ENCODE assay signal across 8 cellular contexts in the genomic region with DNA sequence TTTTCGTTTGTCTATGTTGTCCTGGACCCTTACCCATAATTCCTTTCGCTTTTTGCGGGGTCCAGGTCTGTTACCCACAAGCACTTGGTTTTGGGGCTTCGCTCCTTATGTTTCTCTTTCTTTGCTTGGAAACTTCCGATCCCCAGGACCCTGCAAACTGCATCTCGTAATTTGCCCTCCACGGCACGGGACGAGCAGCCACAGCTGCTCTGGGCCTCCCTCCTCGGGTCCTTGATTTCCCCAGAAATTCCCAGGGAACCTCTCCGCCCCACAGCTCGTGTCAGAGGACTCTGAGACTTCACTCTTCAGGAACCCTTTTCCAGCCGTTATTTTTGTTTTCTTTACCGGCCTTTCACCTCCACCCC. TPM values are rescaled to one million over a fixed set of nuclear protein-coding genes. Genes with fewer than 3 reads are reported as not detected.
DNase-seq lines count a peak whose midpoint lies in the region; TF ChIP-seq lines count a peak whose summit lies in the region.

No MANE protein-coding gene starts in this region.

- H3K27ac ChIP-seq in OCI-LY7 (ENCODE audit: low read depth, low read length, poor library complexity, severe bottlenecking): peak overlapping the region; percentile 68
- peak overlapping the region; percentile 69 for H3K27ac ChIP-seq in epithelial cell of prostate

- BruUV-seq in Caco-2 (replicated peaks; lab: Mats Ljungman, UMichigan) (no TSS peak), OCI-LY7 (replicated peaks; lab: Mats Ljungman, UMichigan) (no TSS peak)

- peaks cover 17% of the 10 kb centered on the region for H3K4me1 Mint-ChIP-seq in Caco-2 (ENCODE audit: low read depth, unreplicated experiment)
- peaks cover 27% of the 10 kb centered on the region for H3K4me1 Mint-ChIP-seq in osteocyte (ENCODE audit: unreplicated experiment)

- TF ChIP-seq CTCF in Caco-2 (IDR thresholded peaks at IDR 0.05; ENCODE audit: insufficient read depth in 1 of 2, low read depth in 1 of 2, low read length in 1 of 2, severe bottlenecking in 1 of 2, unreplicated experiment in 1 of 2): no peak
- 0 out of 2 replicates have a peak, but pooled peaks have one; percentile 8 for TF ChIP-seq CTCF in OCI-LY7 (conservative IDR thresholded peaks at IDR 0.05; ENCODE audit: low read length)
- no peak for TF ChIP-seq CTCF in osteocyte (IDR thresholded peaks at IDR 0.05)
- TF ChIP-seq CTCF in GM10266 (IDR thresholded peaks at IDR 0.05; ENCODE audit: control insufficient read depth, insufficient read depth, low read depth, missing control alignments): no peak

- peak overlapping the region; percentile 100 for H3K4me2 ChIP-seq in OCI-LY7 (ENCODE audit: low read length)

- intact Hi-C loops in Caco-2 (cut with micrococcal nuclease; ENCODE audit: unreplicated experiment) (loop anchor here (1.0 to 2.0 kb wide), 3 partner anchors 11 to 33 kb away; partner anchors contain the start of genes C19orf73, NTF4 and PPFIA3), OCI-LY7 (cut with micrococcal nuclease; ENCODE audit: unreplicated experiment) (no loop called here)

- H3K36me3 ChIP-seq in Caco-2 (ENCODE audit: control insufficient read depth, insufficient read depth, low read length) (no peaks in the 10 kb centered on the region), OCI-LY7 (ENCODE audit: insufficient read depth, low read length) (peaks cover 46% of the 10 kb centered on the region)

- no peaks in the 10 kb centered on the region for H3K9me2 ChIP-seq in OCI-LY7 (ENCODE audit: insufficient read depth, low read length)

- H3K27me3 ChIP-seq in Caco-2 (replicated peaks; ENCODE audit: control insufficient read depth, insufficient read depth, low read length): no peaks in the 10 kb centered on the region

- H3K27ac Mint-ChIP-seq in Caco-2 (ENCODE audit: unreplicated experiment) (peak overlapping the region; percentile 78), osteocyte (ENCODE audit: unreplicated experiment) (peak overlapping the region; percentile 92)

- H3K9me3 Mint-ChIP-seq in Caco-2 (ENCODE audit: unreplicated experiment) (no peaks in the 10 kb centered on the region), osteocyte (ENCODE audit: unreplicated experiment) (no peaks in the 10 kb centered on the region)

- peaks cover 52% of the 10 kb centered on the region for H3K79me2 ChIP-seq in OCI-LY7 (ENCODE audit: insufficient read depth, low read depth, low read length)

- H3K36me3 Mint-ChIP-seq in Caco-2 (ENCODE audit: insufficient read depth, unreplicated experiment): peaks cover 60% of the 10 kb centered on the region
- peaks cover 14% of the 10 kb centered on the region for H3K36me3 Mint-ChIP-seq in osteocyte (ENCODE audit: unreplicated experiment)

- DNase-seq in Caco-2 (no peak), OCI-LY7 (ENCODE audit: low spot score) (no peak), epithelial cell of prostate (ENCODE audit: low read depth, low spot score) (no peak), osteocyte (ENCODE audit: extremely low spot score, unreplicated experiment) (no peak), NCI-H146 (lab: John Stamatoyannopoulos, UW) (no peak), NCI-H2107 treated with DMSO at 0.1 percent for 48 hours (lab: John Stamatoyannopoulos, UW; ENCODE audit: unreplicated experiment) (no peak), GM10266 (ENCODE audit: extremely low spot score) (no peak)
- no peak for DNase-seq in stimulated activated CD4-positive, alpha-beta T cell treated with anti-CD3 and anti-CD28 coated beads, Interleukin-4, amount 100 ng/mL, for 1 hour

- H3K4me1 ChIP-seq in Caco-2 (0 out of 2 replicates have a peak, but pooled peaks cover 7% of the 10 kb centered on the region), OCI-LY7 (ENCODE audit: insufficient read depth, low read length, poor library complexity, severe bottlenecking) (peaks cover 21% of the 10 kb centered on the region)

- POLR2A ChIA-PET in Caco-2 (lab: Charles Lee): no interaction called here
- POLR2A ChIA-PET in OCI-LY7 (lab: Charles Lee): no interaction called here

- peak overlapping the region; percentile 33; the same call in 1 of the 2 replicates for H2AFZ ChIP-seq in OCI-LY7 (ENCODE audit: low read length)

- H3K9me3 ChIP-seq in Caco-2: no peaks in the 10 kb centered on the region
- no peaks in the 10 kb centered on the region for H3K9me3 ChIP-seq in OCI-LY7 (ENCODE audit: low read length)

- H3K4me3 Mint-ChIP-seq in Caco-2 (ENCODE audit: unreplicated experiment) (peak overlapping the region; percentile 92), osteocyte (ENCODE audit: unreplicated experiment) (peak overlapping the region; percentile 95)

- H3K27me3 Mint-ChIP-seq in Caco-2 (ENCODE audit: insufficient read depth, unreplicated experiment): no peaks in the 10 kb centered on the region
- H3K27me3 Mint-ChIP-seq in osteocyte (ENCODE audit: unreplicated experiment): no peaks in the 10 kb centered on the region

- H3K4me3 ChIP-seq in Caco-2 (ENCODE audit: low read depth, low read length) (peak overlapping the region; percentile 71), OCI-LY7 (ENCODE audit: low read depth, low read length, poor library complexity, severe bottlenecking) (peak overlapping the region; percentile 98)

- CTCF ChIA-PET in Caco-2 (lab: Charles Lee) (no interaction called here), OCI-LY7 (lab: Charles Lee; ENCODE audit: unreplicated experiment) (no interaction called here)

- peaks cover 24% of the 10 kb centered on the region for H4K20me1 ChIP-seq in OCI-LY7 (ENCODE audit: insufficient read depth, low read length)

RNA-seq across cellular contexts. Expression of gene SNRNP70, which starts 0.6 kb away (rescaled TPM):
- total RNA-seq in Caco-2 (2022) (251 and 259 TPM in 2 replicates), OCI-LY7 (2022) (181 and 198 TPM in 2 replicates), osteocyte (277 and 286 TPM in 2 replicates)
- total RNA-seq in OCI-LY7 (2014; rRNA removed; shearing (Covaris generic)): 392 and 446 TPM in 2 replicates

RNA-seq across cellular contexts. Expression of gene KCNA7, which starts 13.4 kb away (rescaled TPM):
- total RNA-seq in Caco-2 (2022) (1.1 and 1.2 TPM in 2 replicates), OCI-LY7 (2022) (not detected in 2 replicates), osteocyte (not detected in 2 replicates)
- total RNA-seq in OCI-LY7 (2014; rRNA removed; shearing (Covaris generic)): not detected in 2 replicates

RNA-seq across cellular contexts. Expression of gene NTF4, which starts 21.2 kb away (rescaled TPM):
- total RNA-seq in Caco-2 (2022) (9.1 and 10.2 TPM in 2 replicates), OCI-LY7 (2022) (not detected in 2 replicates), osteocyte (not detected in 2 replicates)
- not detected in 2 replicates for total RNA-seq in OCI-LY7 (2014; rRNA removed; shearing (Covaris generic))

RNA-seq across cellular contexts. Expression of gene CGB7, which starts 28.3 kb away (rescaled TPM):
- total RNA-seq in Caco-2 (2022) (2.2 and 3.0 TPM in 2 replicates), OCI-LY7 (2022) (not detected in 2 replicates), osteocyte (0.16 TPM in 1 of 2 replicates, not detected in the other)
- total RNA-seq in OCI-LY7 (2014; rRNA removed; shearing (Covaris generic)): not detected in 2 replicates

RNA-seq across cellular contexts. Expression of gene LIN7B, which starts 28.3 kb away (rescaled TPM):
- total RNA-seq in Caco-2 (2022): 11.8 and 12.7 TPM in 2 replicates
- 5.5 and 14.7 TPM in 2 replicates for total RNA-seq in OCI-LY7 (2014; rRNA removed; shearing (Covaris generic))
- total RNA-seq in OCI-LY7 (2022): 3.6 and 4.8 TPM in 2 replicates
- total RNA-seq in osteocyte: 7.9 and 9.9 TPM in 2 replicates
